19 cellular contexts compared by ENCODE assay signal in the genomic region with DNA sequence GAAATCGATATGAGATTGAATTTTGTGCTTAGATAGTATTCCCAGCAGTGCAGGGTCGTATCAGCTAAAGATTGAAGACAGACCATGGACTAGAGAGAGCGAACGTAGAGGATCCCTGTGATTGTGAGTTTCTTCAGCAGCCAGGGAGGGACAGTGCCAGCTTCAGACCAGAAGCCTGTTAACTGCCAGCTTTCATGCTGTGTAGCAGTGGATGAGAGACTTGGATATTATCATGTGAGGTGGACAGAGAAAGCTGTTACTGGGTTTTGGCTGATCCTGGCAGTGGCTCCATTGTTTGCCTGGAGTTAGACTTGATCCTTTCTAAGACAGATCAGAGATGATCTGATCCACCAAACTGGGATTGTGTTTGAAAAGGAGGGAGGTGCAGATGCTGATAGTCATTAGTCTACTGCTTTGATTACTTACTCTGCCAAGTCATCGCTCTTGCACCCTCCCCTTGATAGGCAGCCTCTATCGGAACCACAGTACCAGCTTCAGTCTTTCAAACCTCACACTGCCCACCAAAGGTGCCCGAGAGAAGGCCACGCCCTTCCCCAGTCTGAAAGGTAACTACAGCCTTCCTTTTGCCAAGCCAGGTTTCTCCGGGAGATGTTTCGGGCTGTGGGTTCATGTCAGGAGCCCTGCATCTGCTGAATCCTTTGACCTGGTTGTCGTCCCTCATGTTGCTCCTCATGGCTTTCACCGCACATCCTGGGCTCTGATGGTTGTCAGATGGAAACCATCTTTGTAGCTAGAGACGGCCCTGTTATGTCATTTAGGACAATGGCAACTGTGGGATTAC. TPM values are rescaled to one million over a fixed set of nuclear protein-coding genes. Genes with fewer than 3 reads are reported as not detected.
DNase-seq lines count a peak whose midpoint lies in the region; ATAC-seq and TF ChIP-seq lines count a peak whose summit lies in the region.
"Had no signal": no experiment of that assay in that cellular context is flagged by ENCODE, and none has a peak within 500 bp of the region (broad histone marks: within the 10 kb centered on the region; RNA-seq: fewer than 3 reads in every experiment).

No MANE protein-coding gene starts in this region.

- ATAC-seq in natural killer cell (no peak), left ventricle myocardium superior (peak; percentile 44)
- ATAC-seq in natural killer cell treated with Interleukin-12 subunit alpha and Interleukin-12 subunit beta and Interleukin-15 and Interleukin-18, amount 100 ng/mL, for 72 hours = no peak

- TF ChIP-seq CTCF in natural killer cell (IDR thresholded peaks at IDR 0.05) = no peak
- no peak for TF ChIP-seq CTCF in GM13977 (IDR thresholded peaks at IDR 0.05; ENCODE audit: extremely low read depth, insufficient read depth, missing control alignments)

- in situ Hi-C loops in GM13977 (cut with MboI; ENCODE audit: low pct_unique_long_range_greater_than_20kb, low sequenced_read_pairs, unreplicated experiment) = no loop called here

- intact Hi-C loops in natural killer cell (cut with micrococcal nuclease) = no loop called here
- intact Hi-C loops in left ventricle myocardium superior (cut with micrococcal nuclease) = no loop called here

- no peaks in the 10 kb centered on the region for H3K27me3 Mint-ChIP-seq in natural killer cell (ENCODE audit: low read depth in 2 of 2)
- H3K27me3 Mint-ChIP-seq in natural killer cell treated with Interleukin-12 subunit alpha and Interleukin-12 subunit beta and Interleukin-15 and Interleukin-18, amount 100 ng/mL, for 72 hours = no peaks in the 10 kb centered on the region
- H3K27me3 Mint-ChIP-seq: CD8-positive, alpha-beta memory T cell; IgD-negative memory B cell had no signal

- H3K9me3 Mint-ChIP-seq in natural killer cell = no peaks in the 10 kb centered on the region
- no peaks in the 10 kb centered on the region for H3K9me3 Mint-ChIP-seq in natural killer cell treated with Interleukin-12 subunit alpha and Interleukin-12 subunit beta and Interleukin-15 and Interleukin-18, amount 100 ng/mL, for 72 hours
- H3K9me3 Mint-ChIP-seq: CD8-positive, alpha-beta memory T cell; IgD-negative memory B cell had no signal

- H3K4me1 Mint-ChIP-seq in natural killer cell = peaks cover 5 to 11% of the 10 kb centered on the region in 2 donors
- H3K4me1 Mint-ChIP-seq in natural killer cell treated with Interleukin-12 subunit alpha and Interleukin-12 subunit beta and Interleukin-15 and Interleukin-18, amount 100 ng/mL, for 72 hours (ENCODE audit: low read depth in 2 of 2) = peaks cover 0 to 5% of the 10 kb centered on the region in 2 donors
- H3K4me1 Mint-ChIP-seq: IgD-negative memory B cell had no signal

- H3K27ac Mint-ChIP-seq in natural killer cell = peak overlapping the region; percentile 43 to 62
- peak overlapping the region in 1 of 2 donors; percentile 23 for H3K27ac Mint-ChIP-seq in natural killer cell treated with Interleukin-12 subunit alpha and Interleukin-12 subunit beta and Interleukin-15 and Interleukin-18, amount 100 ng/mL, for 72 hours
- H3K27ac Mint-ChIP-seq: IgD-negative memory B cell had no signal

- DNase-seq in natural killer cell = no peak
- DNase-seq in natural killer cell treated with Interleukin-12 subunit alpha and Interleukin-12 subunit beta and Interleukin-15 and Interleukin-18, amount 100 ng/mL, for 72 hours (ENCODE audit: low spot score) = no peak
- DNase-seq in cerebellum (ENCODE audit: low spot score) = peak; percentile 81
- no peak for DNase-seq in left ventricle myocardium superior
- DNase-seq in GM13977 (ENCODE audit: low spot score) = no peak
- DNase-seq in HuH-7 (ENCODE audit: low spot score) = no peak
- no peak for DNase-seq in T1000 (lab: John Stamatoyannopoulos, UW)
- DNase-seq in midbrain (lab: John Stamatoyannopoulos, UW) = no peak
- DNase-seq: CD8-positive, alpha-beta memory T cell; DMS79 treated with DMSO at 0.1 percent for 48 hours; HCEC 1CT; Karpas-422; NCI-H1436; NCI-H1930; NCI-H226; NCI-H524; NCI-H82; RPMI8226 had no signal

- H3K4me3 Mint-ChIP-seq in natural killer cell = no peak overlapping the region
- H3K4me3 Mint-ChIP-seq in natural killer cell treated with Interleukin-12 subunit alpha and Interleukin-12 subunit beta and Interleukin-15 and Interleukin-18, amount 100 ng/mL, for 72 hours = no peak overlapping the region
- H3K4me3 Mint-ChIP-seq: CD8-positive, alpha-beta memory T cell; IgD-negative memory B cell had no signal

- H3K36me3 Mint-ChIP-seq in natural killer cell = peaks cover 52% of the 10 kb centered on the region
- peaks cover 42% of the 10 kb centered on the region for H3K36me3 Mint-ChIP-seq in natural killer cell treated with Interleukin-12 subunit alpha and Interleukin-12 subunit beta and Interleukin-15 and Interleukin-18, amount 100 ng/mL, for 72 hours

RNA-seq across cellular contexts. Expression of gene MADD, which starts 16.2 kb away (rescaled TPM):
- total RNA-seq in natural killer cell = 100 to 1,000 TPM; 333 to 383 (median 335) TPM
- total RNA-seq in natural killer cell treated with Interleukin-12 subunit alpha and Interleukin-12 subunit beta and Interleukin-15 and Interleukin-18, amount 100 ng/mL, for 72 hours = 100 to 1,000 TPM in 1 of 2 donors, 10 to 100 TPM in 1; 94.1 to 120 TPM
- total RNA-seq in cerebellum = 73.3 TPM
- total RNA-seq in left ventricle myocardium superior = 46.4 TPM

RNA-seq across cellular contexts. Expression of gene NR1H3, which starts 28.4 kb away (rescaled TPM):
- 10 to 100 TPM; 11.3 to 26.0 (median 13.5) TPM for total RNA-seq in natural killer cell
- total RNA-seq in natural killer cell treated with Interleukin-12 subunit alpha and Interleukin-12 subunit beta and Interleukin-15 and Interleukin-18, amount 100 ng/mL, for 72 hours = 1 to 10 TPM; 6.3 to 8.9 TPM
- 9.5 TPM for total RNA-seq in cerebellum
- total RNA-seq in left ventricle myocardium superior = 15.6 TPM

RNA-seq across cellular contexts. Expression of gene ACP2, which starts 37.6 kb away (rescaled TPM):
- total RNA-seq in natural killer cell = 10 to 100 TPM; 15.5 to 21.9 (median 16.8) TPM
- 10 to 100 TPM; 27.3 to 33.3 TPM for total RNA-seq in natural killer cell treated with Interleukin-12 subunit alpha and Interleukin-12 subunit beta and Interleukin-15 and Interleukin-18, amount 100 ng/mL, for 72 hours
- 30.4 TPM for total RNA-seq in cerebellum
- 20.3 TPM for total RNA-seq in left ventricle myocardium superior
